In genomic region chr19:34841780-34842179, GRCh38 we compare ENCODE assay signal across 14 cellular contexts.
A peak's percentile ranks its signal among the peaks of the same experiment; 100 is the strongest.
DNase-seq lines count a peak whose midpoint lies in the region; ATAC-seq and TF ChIP-seq lines count a peak whose summit lies in the region.
"Had no signal": no experiment of that assay in that cellular context is flagged by ENCODE, and none has a peak within 500 bp of the region (broad histone marks: within the 10 kb centered on the region; RNA-seq: fewer than 3 reads in every experiment).

No MANE protein-coding gene starts in this region.

- H3K4me3 Mint-ChIP-seq in CD8-positive, alpha-beta T cell, result no peak overlapping the region
- no peak overlapping the region for H3K4me3 Mint-ChIP-seq in WTC11
- H3K4me3 Mint-ChIP-seq: CD8-positive, alpha-beta memory T cell had no signal

- POLR2A ChIA-PET in CD8-positive, alpha-beta T cell (lab: Charles Lee), result no interaction called here
- POLR2A ChIA-PET in WTC11 (lab: Charles Lee), result no interaction called here

- no peak overlapping the region for H3K27ac ChIP-seq in CD8-positive, alpha-beta T cell (ENCODE audit: low read depth, low read length)
- H3K27ac ChIP-seq in mesendoderm (ENCODE audit: low read depth, low read length), result no peak overlapping the region
- H3K27ac ChIP-seq: A549, C4-2B had no signal

- H3K4me3 ChIP-seq in CD8-positive, alpha-beta T cell (ENCODE audit: low read depth, low read length), result no peak overlapping the region
- H3K4me3 ChIP-seq in H7 (ENCODE audit: insufficient read depth, low read depth, low read length) (no peak overlapping the region), mesendoderm (ENCODE audit: low read length) (no peak overlapping the region)
- H3K4me3 ChIP-seq: A549 had no signal

- H2BK5ac ChIP-seq in mesendoderm (ENCODE audit: low read length), result no peak overlapping the region

- no peak overlapping the region for H2BK120ac ChIP-seq in mesendoderm (ENCODE audit: low read depth, low read length)

- H3K4me2 ChIP-seq in mesendoderm (ENCODE audit: low read length), result no peak overlapping the region
- H3K4me2 ChIP-seq: A549 had no signal

- WGBS in mesendoderm (ENCODE audit: extremely low coverage, insufficient coverage, low lambda C conversion rate), result no CpG with 5 or more reads among the region's 10 CpGs

- CTCF ChIA-PET in CD8-positive, alpha-beta T cell (lab: Charles Lee), result interaction anchor here (1.0 kb wide), 1 partner anchor 273 kb away, joined by 3 read pairs; no protein-coding TSS in a partner anchor
- CTCF ChIA-PET in WTC11 (lab: Charles Lee), result interaction anchor here (0.5 to 1.1 kb wide), 7 partner anchors 63 to 426 kb away, joined by 3 to 5 read pairs (median 4); partner anchors contain the start of genes FXYD5 and ZNF30

- H3K36me3 Mint-ChIP-seq in CD8-positive, alpha-beta T cell, result peaks cover under 1% of the 10 kb centered on the region
- no peaks in the 10 kb centered on the region for H3K36me3 Mint-ChIP-seq in WTC11

- no peak overlapping the region for H4K8ac ChIP-seq in mesendoderm (ENCODE audit: low read depth, low read length)

- no peaks in the 10 kb centered on the region for H3K27me3 Mint-ChIP-seq in CD8-positive, alpha-beta T cell (ENCODE audit: low read depth)
- H3K27me3 Mint-ChIP-seq in WTC11 (ENCODE audit: low read depth), result peaks cover 21% of the 10 kb centered on the region

- H3K4me1 Mint-ChIP-seq in CD8-positive, alpha-beta T cell (ENCODE audit: low read depth), result peaks cover 19% of the 10 kb centered on the region
- H3K4me1 Mint-ChIP-seq in WTC11, result peaks cover 28% of the 10 kb centered on the region

- no peak for TF ChIP-seq CTCF in CD8-positive, alpha-beta T cell (IDR thresholded peaks at IDR 0.05)
- TF ChIP-seq CTCF in WTC11 (IDR thresholded peaks at IDR 0.05), result no peak

- DNase-seq in CD8-positive, alpha-beta T cell, result no peak
- peak; percentile 35 for DNase-seq in H7
- DNase-seq in WTC11 (ENCODE audit: low spot score), result peak; percentile 71
- peak; percentile 22 for DNase-seq in mesendoderm
- DNase-seq in left cardiac atrium, result no peak
- no peak for DNase-seq in NCI-H524 treated with DMSO at 0.1 percent for 48 hours (lab: John Stamatoyannopoulos, UW)
- no peak for DNase-seq in retina
- DNase-seq: BE2C; Caco-2; CD8-positive, alpha-beta memory T cell had no signal

- no peak overlapping the region for H3K18ac ChIP-seq in mesendoderm (ENCODE audit: low read length)

- peak overlapping the region; percentile 24 for H3K27ac Mint-ChIP-seq in CD8-positive, alpha-beta T cell
- peak overlapping the region; percentile 83 for H3K27ac Mint-ChIP-seq in WTC11

- no peak overlapping the region for H4K5ac ChIP-seq in mesendoderm (ENCODE audit: low read length)

- H2AK5ac ChIP-seq in mesendoderm (ENCODE audit: low read length), result no peak overlapping the region

- no peaks in the 10 kb centered on the region for H3K36me3 ChIP-seq in CD8-positive, alpha-beta T cell (ENCODE audit: insufficient read depth, low read length)
- H3K36me3 ChIP-seq in H7 (replicated peaks; ENCODE audit: control insufficient read depth, insufficient read depth, low read length) (no peaks in the 10 kb centered on the region), mesendoderm (ENCODE audit: control insufficient read depth, insufficient read depth, low read length) (no peaks in the 10 kb centered on the region)
- H3K36me3 ChIP-seq: BE2C had no signal

- no peak overlapping the region for H3K23ac ChIP-seq in mesendoderm (ENCODE audit: low read length)

- no peaks in the 10 kb centered on the region for H3K27me3 ChIP-seq in CD8-positive, alpha-beta T cell (ENCODE audit: insufficient read depth, low read length)
- H3K27me3 ChIP-seq in H7 (ENCODE audit: control insufficient read depth, insufficient read depth, low read length) (peaks cover 16% of the 10 kb centered on the region), mesendoderm (ENCODE audit: insufficient read depth, low read length, poor library complexity) (no peaks in the 10 kb centered on the region)
- H3K27me3 ChIP-seq: BE2C had no signal

- H3K9me3 ChIP-seq in CD8-positive, alpha-beta T cell (ENCODE audit: low read length), result no peaks in the 10 kb centered on the region
- H3K9me3 ChIP-seq: BE2C had no signal

- intact Hi-C loops in CD8-positive, alpha-beta T cell (cut with DNase I, micrococcal nuclease), result no loop called here
- intact Hi-C loops in left cardiac atrium (cut with DNase I), result no loop called here

- H3K4ac ChIP-seq in mesendoderm (ENCODE audit: low read depth, low read length), result no peak overlapping the region

- no peak overlapping the region for H3K9ac ChIP-seq in mesendoderm (ENCODE audit: low read length)

- H3K4me1 ChIP-seq in CD8-positive, alpha-beta T cell (ENCODE audit: insufficient read depth, low read length), result peaks cover 11% of the 10 kb centered on the region
- no peaks in the 10 kb centered on the region for H3K4me1 ChIP-seq in mesendoderm (ENCODE audit: control insufficient read depth, low read depth, low read length)
- H3K4me1 ChIP-seq: A549 had no signal

- no peaks in the 10 kb centered on the region for H3K9me3 Mint-ChIP-seq in CD8-positive, alpha-beta T cell
- H3K9me3 Mint-ChIP-seq in WTC11, result no peaks in the 10 kb centered on the region
- H3K9me3 Mint-ChIP-seq: CD8-positive, alpha-beta memory T cell had no signal

- H3K79me2 ChIP-seq in mesendoderm (ENCODE audit: control insufficient read depth, insufficient read depth, low read length), result no peaks in the 10 kb centered on the region

- H3K56ac ChIP-seq in mesendoderm (ENCODE audit: low read length), result no peak overlapping the region

- H3K79me1 ChIP-seq in mesendoderm (ENCODE audit: low read length), result no peaks in the 10 kb centered on the region

- ATAC-seq in CD8-positive, alpha-beta T cell, result no peak
- ATAC-seq in WTC11, result peak; percentile 14
- ATAC-seq in left cardiac atrium, result no peak
- no peak for ATAC-seq in GM18511 (IDR thresholded peaks at IDR 0.05; ENCODE audit: unreplicated experiment)
- ATAC-seq: A549, HepG2 had no signal

- no peak overlapping the region for H2BK15ac ChIP-seq in mesendoderm (replicated peaks; ENCODE audit: low read depth)

TF ChIP-seq in WTC11, 78 proteins besides CTCF, POLR2A, EP300 and RAD21:
- TF ChIP-seq MAX (CRISPR knock-in tag; IDR thresholded peaks at IDR 0.05) (no peak), TEAD4 (CRISPR knock-in tag; IDR thresholded peaks at IDR 0.05) (no peak), SMAD4 (CRISPR knock-in tag; IDR thresholded peaks at IDR 0.05) (no peak), GABPB1 (CRISPR knock-in tag; IDR thresholded peaks at IDR 0.05) (no peak), NFYB (CRISPR knock-in tag; conservative IDR thresholded peaks at IDR 0.05; ENCODE audit: low read depth) (no peak), FOXJ3 (CRISPR knock-in tag; IDR thresholded peaks at IDR 0.05; ENCODE audit: borderline replicate concordance) (no peak), SMAD3 (CRISPR knock-in tag; IDR thresholded peaks at IDR 0.05; ENCODE audit: borderline replicate concordance) (no peak), CREM (CRISPR knock-in tag; IDR thresholded peaks at IDR 0.05) (no peak), ZBTB21 (CRISPR knock-in tag; IDR thresholded peaks at IDR 0.05; ENCODE audit: borderline replicate concordance) (no peak), SP1 (CRISPR knock-in tag; conservative IDR thresholded peaks at IDR 0.05) (no peak)
- TF ChIP-seq, protein P1, sequence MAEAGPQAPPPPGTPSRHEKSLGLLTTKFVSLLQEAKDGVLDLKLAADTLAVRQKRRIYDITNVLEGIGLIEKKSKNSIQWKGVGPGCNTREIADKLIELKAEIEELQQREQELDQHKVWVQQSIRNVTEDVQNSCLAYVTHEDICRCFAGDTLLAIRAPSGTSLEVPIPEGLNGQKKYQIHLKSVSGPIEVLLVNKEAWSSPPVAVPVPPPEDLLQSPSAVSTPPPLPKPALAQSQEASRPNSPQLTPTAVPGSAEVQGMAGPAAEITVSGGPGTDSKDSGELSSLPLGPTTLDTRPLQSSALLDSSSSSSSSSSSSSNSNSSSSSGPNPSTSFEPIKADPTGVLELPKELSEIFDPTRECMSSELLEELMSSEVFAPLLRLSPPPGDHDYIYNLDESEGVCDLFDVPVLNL (CRISPR knock-in tag; IDR thresholded peaks at IDR 0.05; ENCODE audit: borderline replicate concordance, low read depth), result no peak
- TF ChIP-seq, protein P2, sequence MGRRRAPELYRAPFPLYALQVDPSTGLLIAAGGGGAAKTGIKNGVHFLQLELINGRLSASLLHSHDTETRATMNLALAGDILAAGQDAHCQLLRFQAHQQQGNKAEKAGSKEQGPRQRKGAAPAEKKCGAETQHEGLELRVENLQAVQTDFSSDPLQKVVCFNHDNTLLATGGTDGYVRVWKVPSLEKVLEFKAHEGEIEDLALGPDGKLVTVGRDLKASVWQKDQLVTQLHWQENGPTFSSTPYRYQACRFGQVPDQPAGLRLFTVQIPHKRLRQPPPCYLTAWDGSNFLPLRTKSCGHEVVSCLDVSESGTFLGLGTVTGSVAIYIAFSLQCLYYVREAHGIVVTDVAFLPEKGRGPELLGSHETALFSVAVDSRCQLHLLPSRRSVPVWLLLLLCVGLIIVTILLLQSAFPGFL (CRISPR knock-in tag; IDR thresholded peaks at IDR 0.05; ENCODE audit: borderline replicate concordance), result no peak

Comparison
In these comparisons a context has a peak if more than half of its experiments do, and no peak if none do; other contexts are left out.
1. DNase-seq: peak in H7 (single experiment), WTC11 (single experiment) and mesendoderm (single experiment); none in CD8-positive, alpha-beta T cell (0 of 7), left cardiac atrium (single experiment), NCI-H524 treated with DMSO at 0.1 percent for 48 hours (single experiment) and retina (single experiment).